Comparison of ENCODE assay signal across 1 cellular context in the genomic region with DNA sequence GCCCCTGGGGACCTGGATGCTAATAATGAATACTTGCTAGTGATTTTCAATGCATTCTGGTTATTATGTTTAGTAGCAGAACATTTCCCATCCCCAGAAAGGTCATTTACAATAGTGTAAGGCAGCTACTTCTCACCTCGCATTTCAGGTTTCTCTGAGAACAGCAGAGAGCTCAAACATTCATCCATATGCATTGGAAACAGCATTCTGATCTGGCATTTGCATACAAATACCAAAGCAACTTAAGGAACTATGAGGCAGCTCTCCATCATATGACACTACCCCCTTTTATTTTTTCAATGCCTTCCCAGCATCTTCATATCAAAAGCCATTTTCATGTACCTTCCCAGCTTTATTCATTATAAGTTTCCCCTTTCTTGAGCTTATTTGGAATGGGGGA.
TF ChIP-seq lines count a peak whose summit lies in the region.

No MANE protein-coding gene starts in this region.

TF ChIP-seq in neural cell, 6 proteins besides CTCF, POLR2A, EP300 and RAD21 (continued from another document):
- TF ChIP-seq, protein P1, sequence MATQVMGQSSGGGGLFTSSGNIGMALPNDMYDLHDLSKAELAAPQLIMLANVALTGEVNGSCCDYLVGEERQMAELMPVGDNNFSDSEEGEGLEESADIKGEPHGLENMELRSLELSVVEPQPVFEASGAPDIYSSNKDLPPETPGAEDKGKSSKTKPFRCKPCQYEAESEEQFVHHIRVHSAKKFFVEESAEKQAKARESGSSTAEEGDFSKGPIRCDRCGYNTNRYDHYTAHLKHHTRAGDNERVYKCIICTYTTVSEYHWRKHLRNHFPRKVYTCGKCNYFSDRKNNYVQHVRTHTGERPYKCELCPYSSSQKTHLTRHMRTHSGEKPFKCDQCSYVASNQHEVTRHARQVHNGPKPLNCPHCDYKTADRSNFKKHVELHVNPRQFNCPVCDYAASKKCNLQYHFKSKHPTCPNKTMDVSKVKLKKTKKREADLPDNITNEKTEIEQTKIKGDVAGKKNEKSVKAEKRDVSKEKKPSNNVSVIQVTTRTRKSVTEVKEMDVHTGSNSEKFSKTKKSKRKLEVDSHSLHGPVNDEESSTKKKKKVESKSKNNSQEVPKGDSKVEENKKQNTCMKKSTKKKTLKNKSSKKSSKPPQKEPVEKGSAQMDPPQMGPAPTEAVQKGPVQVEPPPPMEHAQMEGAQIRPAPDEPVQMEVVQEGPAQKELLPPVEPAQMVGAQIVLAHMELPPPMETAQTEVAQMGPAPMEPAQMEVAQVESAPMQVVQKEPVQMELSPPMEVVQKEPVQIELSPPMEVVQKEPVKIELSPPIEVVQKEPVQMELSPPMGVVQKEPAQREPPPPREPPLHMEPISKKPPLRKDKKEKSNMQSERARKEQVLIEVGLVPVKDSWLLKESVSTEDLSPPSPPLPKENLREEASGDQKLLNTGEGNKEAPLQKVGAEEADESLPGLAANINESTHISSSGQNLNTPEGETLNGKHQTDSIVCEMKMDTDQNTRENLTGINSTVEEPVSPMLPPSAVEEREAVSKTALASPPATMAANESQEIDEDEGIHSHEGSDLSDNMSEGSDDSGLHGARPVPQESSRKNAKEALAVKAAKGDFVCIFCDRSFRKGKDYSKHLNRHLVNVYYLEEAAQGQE (IDR thresholded peaks at IDR 0.05; ENCODE audit: borderline replicate concordance): no peak
TF ChIP-seq in neural cell: peak in this region for 0.
